ENCODE assay signal across 8 cellular contexts in genomic region chr17:56977673-56978395, GRCh38. TPM values are rescaled to one million over a fixed set of nuclear protein-coding genes. Genes with fewer than 3 reads are reported as not detected.
DNase-seq lines count a peak whose midpoint lies in the region; ATAC-seq, FAIRE-seq and TF ChIP-seq lines count a peak whose summit lies in the region.

SCPEP1 (plus strand) TSS chr17:56978131; CDS start chr17:56978160, 29 bp downstream.

- H3K4me3 ChIP-seq in ectodermal cell (ENCODE audit: insufficient read depth, low read depth, low read length) = peak within 1 kb of the TSS; percentile 45
- peak within 1 kb of the TSS; percentile 82 for H3K4me3 ChIP-seq in lung

- WGBS in ectodermal cell, 2 experiments = 1 to 2% methylated on average over 41 of the region's 42 CpGs
- 0% methylated on average over 39 to 42 of the region's 42 CpGs for WGBS in lung, 2 donors

- peaks cover 19% of the 10 kb centered on the region for H3K27me3 Mint-ChIP-seq in activated CD4-positive, alpha-beta memory T cell treated with anti-CD3 and anti-CD28 coated beads, Interleukin-2, amount 10 ng/mL, durations not matched to agents 7 days and 5 days

- FAIRE-seq in GM19239 (lab: Jason Lieb, UNC) = peak; percentile 61

- peak within 1 kb of the TSS; percentile 80 for H3K27ac Mint-ChIP-seq in activated CD4-positive, alpha-beta memory T cell treated with anti-CD3 and anti-CD28 coated beads, Interleukin-2, amount 10 ng/mL, durations not matched to agents 7 days and 5 days

- peak within 1 kb of the TSS; percentile 85 for H3K4me3 Mint-ChIP-seq in activated CD4-positive, alpha-beta memory T cell treated with anti-CD3 and anti-CD28 coated beads, Interleukin-2, amount 10 ng/mL, durations not matched to agents 7 days and 5 days

- no peaks in the 10 kb centered on the region for H3K36me3 ChIP-seq in ectodermal cell (ENCODE audit: control insufficient read depth, insufficient read depth, low read length)
- peaks cover 0 to 2% of the 10 kb centered on the region in 2 donors for H3K36me3 ChIP-seq in lung (ENCODE audit: control insufficient read depth in 2 of 2, insufficient read depth in 2 of 2, low read length in 2 of 2)

- no peaks in the 10 kb centered on the region for H3K9me3 Mint-ChIP-seq in activated CD4-positive, alpha-beta memory T cell treated with anti-CD3 and anti-CD28 coated beads, Interleukin-2, amount 10 ng/mL, durations not matched to agents 7 days and 5 days

- H3K9me3 ChIP-seq in ectodermal cell (ENCODE audit: control insufficient read depth, low read length) (no peaks in the 10 kb centered on the region), lung (ENCODE audit: control insufficient read depth in 2 of 2, insufficient read depth in 1 of 2, low read length in 1 of 2) (no peaks in the 10 kb centered on the region)

- CTCF ChIA-PET in activated CD4-positive, alpha-beta memory T cell treated with anti-CD3 and anti-CD28 coated beads, Interleukin-2, amount 10 ng/mL, durations not matched to agents 7 days and 5 days (lab: Charles Lee) = interaction anchor here (0.7 to 1.4 kb wide), 6 partner anchors 11 to 1375 kb away, joined by 3 to 5 read pairs (median 3); no protein-coding TSS in a partner anchor

- POLR2A ChIA-PET in activated CD4-positive, alpha-beta memory T cell treated with anti-CD3 and anti-CD28 coated beads, Interleukin-2, amount 10 ng/mL, durations not matched to agents 7 days and 5 days (lab: Charles Lee) = interaction anchor here (0.7 to 2.7 kb wide), 6 partner anchors 12 to 1557 kb away, joined by 3 to 15 read pairs (median 10); partner anchors contain the start of genes AKAP1, C17orf67, COIL and DGKE

- H3K27me3 ChIP-seq in ectodermal cell (ENCODE audit: control insufficient read depth, insufficient read depth, low read length, poor library complexity, severe bottlenecking) (peaks cover 6% of the 10 kb centered on the region), lung (ENCODE audit: control insufficient read depth, insufficient read depth) (no peaks in the 10 kb centered on the region)

- H3K4me1 ChIP-seq in ectodermal cell (ENCODE audit: control insufficient read depth, insufficient read depth, low read length) = peaks cover 10% of the 10 kb centered on the region
- H3K4me1 ChIP-seq in lung (ENCODE audit: control insufficient read depth in 2 of 2, insufficient read depth in 2 of 2, low read length in 2 of 2) = peaks cover 1 to 6% of the 10 kb centered on the region in 2 donors

- peak; percentile 95 for DNase-seq in Ammon's horn (ENCODE audit: low spot score)
- DNase-seq in GM19239 (ENCODE audit: insufficient read length, low spot score) = peak; percentile 93
- DNase-seq in NCI-H748 (lab: John Stamatoyannopoulos, UW; ENCODE audit: unreplicated experiment) = peak; percentile 94
- DNase-seq in activated CD4-positive, alpha-beta memory T cell treated with anti-CD3 and anti-CD28 coated beads, Interleukin-2, amount 10 ng/mL, durations not matched to agents 7 days and 5 days = peak; percentile 86
- peak; percentile 80 for DNase-seq in lung (ENCODE audit: low spot score)
- DNase-seq in stimulated activated CD4-positive, alpha-beta T cell treated with anti-CD3 and anti-CD28 coated beads, TNF-alpha, amount 100 ng/mL, for 24 hours (ENCODE audit: low read depth in 3 of 3) = peak; percentile 63 to 74 (median 64)

- no peaks in the 10 kb centered on the region for H3K36me3 Mint-ChIP-seq in activated CD4-positive, alpha-beta memory T cell treated with anti-CD3 and anti-CD28 coated beads, Interleukin-2, amount 10 ng/mL, durations not matched to agents 7 days and 5 days (ENCODE audit: low read depth)

- no peak for TF ChIP-seq CTCF in lung (IDR thresholded peaks at IDR 0.05; ENCODE audit: control extremely low read depth, extremely low read depth)

- H3K27ac ChIP-seq in ectodermal cell (ENCODE audit: insufficient read depth, low read depth, low read length, poor library complexity, severe bottlenecking) (peak within 1 kb of the TSS; percentile 27), lung (ENCODE audit: low read depth in 1 of 2, low read length in 1 of 2) (peak within 1 kb of the TSS; percentile 53 to 85)

- H3K4me1 Mint-ChIP-seq in activated CD4-positive, alpha-beta memory T cell treated with anti-CD3 and anti-CD28 coated beads, Interleukin-2, amount 10 ng/mL, durations not matched to agents 7 days and 5 days = peaks cover 25% of the 10 kb centered on the region

- peak; percentile 40 for ATAC-seq in HG03469 (IDR thresholded peaks at IDR 0.05; ENCODE audit: unreplicated experiment)
- ATAC-seq in lung (ENCODE audit: insufficient read depth, low FRiP score) = peak; percentile 98

RNA-seq across cellular contexts. Expression of gene SCPEP1, which starts in this region (rescaled TPM):
- 10 to 100 TPM; 25.0 to 27.1 TPM for total RNA-seq in activated CD4-positive, alpha-beta memory T cell treated with anti-CD3 and anti-CD28 coated beads, Interleukin-2, amount 10 ng/mL, durations not matched to agents 7 days and 5 days
- polyA plus RNA-seq in ectodermal cell (2013, experiment 1 of 4) = 43.8 TPM
- polyA plus RNA-seq in ectodermal cell (2013, experiment 2 of 4) = 47.3 TPM
- 37.2 TPM for polyA plus RNA-seq in ectodermal cell (2013, experiment 3 of 4)
- polyA plus RNA-seq in ectodermal cell (2013, experiment 4 of 4) = 41.6 TPM
- 100 to 1,000 TPM in 1 of 2 donors, 10 to 100 TPM in 1; 49.5 to 105 TPM for total RNA-seq in lung
- 100 to 1,000 TPM in 1 of 2 donors, 10 to 100 TPM in 1; 77.3 to 122 TPM for polyA plus RNA-seq in lung

Comparison
In these comparisons a context has a peak if more than half of its experiments do, and no peak if none do; other contexts are left out.
1. Peak in every context shown above with its lines: DNase-seq, ATAC-seq, H3K4me3 ChIP-seq and H3K27ac ChIP-seq.